In the genomic region with DNA sequence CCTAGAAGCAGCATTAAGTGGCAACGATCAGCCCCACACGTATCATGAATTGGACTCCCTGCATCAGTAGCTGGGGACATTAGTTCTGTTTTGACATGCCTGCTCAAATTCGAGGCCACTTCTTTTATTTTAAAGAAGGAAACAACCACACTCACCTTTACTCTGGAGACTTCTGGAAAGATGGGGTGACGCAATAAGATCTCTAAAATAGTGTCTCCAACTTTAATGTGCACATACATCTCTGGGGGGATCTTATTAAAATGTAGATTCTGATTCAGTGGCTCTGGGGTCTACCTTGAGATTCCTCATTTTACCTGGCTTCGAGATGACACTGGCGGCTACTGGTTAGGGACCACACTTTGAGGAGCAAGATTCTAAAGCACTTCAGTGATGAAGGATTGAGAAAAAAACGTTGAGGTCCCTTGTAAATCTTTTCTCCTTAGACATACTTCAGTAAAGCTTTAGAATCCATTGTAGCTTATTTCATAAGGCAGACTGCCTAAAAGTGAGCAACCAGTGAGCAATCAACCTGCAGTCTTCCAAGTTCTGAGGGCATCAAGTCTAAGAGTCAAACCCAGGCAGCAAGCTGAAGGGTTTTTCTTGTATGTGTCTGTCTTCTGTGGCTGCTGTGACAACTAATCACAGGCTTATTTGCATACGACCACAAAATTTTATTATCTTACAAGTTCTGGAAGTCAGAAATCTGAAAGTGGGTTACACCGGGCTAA, we compare ENCODE assay signal across 25 cellular contexts.
"Had no signal": no experiment of that assay in that cellular context is flagged by ENCODE, and none has a peak within 500 bp of the region (broad histone marks: within the 10 kb centered on the region; RNA-seq: fewer than 3 reads in every experiment).

No MANE protein-coding gene starts in this region.

- ATAC-seq: activated CD4-positive, alpha-beta T cell treated with anti-CD3 and anti-CD28 coated beads for 36 hours; activated T-cell treated with anti-CD3 and anti-CD28 coated beads, Interleukin-2, amount 50 U/mL, for 72 hours; gastroesophageal sphincter; left cardiac atrium had no signal

- H3K36me3 ChIP-seq: brain microvascular endothelial cell, gastroesophageal sphincter, neutrophil, ovary, prostate gland, thoracic aorta, upper lobe of left lung had no signal

- H3K27me3 Mint-ChIP-seq: activated B cell treated with CpG ODN at 0.5 μM for 24 hours; activated naive CD4-positive, alpha-beta T cell treated with anti-CD3 and anti-CD28 coated beads, Interleukin-2, amount 50 U/mL, for 24 hours; memory B cell had no signal

- H3K27me3 ChIP-seq: brain microvascular endothelial cell, neutrophil, ovary, upper lobe of left lung had no signal

- H3K4me3 ChIP-seq: gastroesophageal sphincter, ovary, prostate gland, thoracic aorta, upper lobe of left lung had no signal

- H3K4me3 Mint-ChIP-seq: activated B cell treated with CpG ODN at 0.5 μM for 24 hours; activated CD4-positive, alpha-beta T cell treated with anti-CD3 and anti-CD28 coated beads for 36 hours; activated naive CD4-positive, alpha-beta T cell treated with anti-CD3 and anti-CD28 coated beads, Interleukin-2, amount 50 U/mL, for 24 hours; activated T-cell treated with anti-CD3 and anti-CD28 coated beads, Interleukin-2, amount 50 U/mL, for 72 hours; dendritic cell treated with granulocyte-macrophage colony-stimulating factor and Interleukin-4, amounts not matched to agents 40 ng/mL and 50 ng/mL, for 4 days; memory B cell; nephron; T-helper 1 cell treated with Interleukin-12 subunit alpha and Interleukin-12 subunit beta and Interleukin-4 antibody, amounts not matched to agents 30 μg/mL and 1 μg/mL, for 36 hours had no signal

- H3K9me3 ChIP-seq: gastroesophageal sphincter, neutrophil, ovary, prostate gland, thoracic aorta, upper lobe of left lung had no signal

- H3K27ac Mint-ChIP-seq: activated B cell treated with CpG ODN at 0.5 μM for 24 hours; activated CD4-positive, alpha-beta T cell treated with anti-CD3 and anti-CD28 coated beads for 36 hours; activated naive CD4-positive, alpha-beta T cell treated with anti-CD3 and anti-CD28 coated beads, Interleukin-2, amount 50 U/mL, for 24 hours; activated T-cell treated with anti-CD3 and anti-CD28 coated beads, Interleukin-2, amount 50 U/mL, for 72 hours; dendritic cell treated with granulocyte-macrophage colony-stimulating factor and Interleukin-4, amounts not matched to agents 40 ng/mL and 50 ng/mL, for 4 days; memory B cell; nephron; T-helper 1 cell treated with Interleukin-12 subunit alpha and Interleukin-12 subunit beta and Interleukin-4 antibody, amounts not matched to agents 30 μg/mL and 1 μg/mL, for 36 hours had no signal

- H3K4me1 Mint-ChIP-seq: activated B cell treated with CpG ODN at 0.5 μM for 24 hours; activated CD4-positive, alpha-beta T cell treated with anti-CD3 and anti-CD28 coated beads for 36 hours; activated naive CD4-positive, alpha-beta T cell treated with anti-CD3 and anti-CD28 coated beads, Interleukin-2, amount 50 U/mL, for 24 hours; memory B cell had no signal

- H3K36me3 Mint-ChIP-seq: memory B cell had no signal

- DNase-seq: activated B cell treated with CpG ODN at 0.5 μM for 24 hours; activated CD4-positive, alpha-beta T cell treated with anti-CD3 and anti-CD28 coated beads for 36 hours; activated CD4-positive, alpha-beta T cell treated with anti-CD3 and anti-CD28 coated beads, Interleukin-2, amount 50 U/mL, for 4 hours; activated effector memory CD4-positive, alpha-beta T cell treated with anti-CD3 and anti-CD28 coated beads, Interleukin-2, amount 50 U/mL, for 16 hours; activated T-cell treated with anti-CD3 and anti-CD28 coated beads, Interleukin-2, amount 50 U/mL, for 72 hours; anterior cingulate cortex; brain microvascular endothelial cell; caudate nucleus; effector CD4-positive, alpha-beta T cell; head of caudate nucleus; hypothalamus; left cardiac atrium; ovary; stimulated activated CD4-positive, alpha-beta T cell treated with anti-CD3 and anti-CD28 coated beads, Interleukin-4, amount 100 ng/mL, for 24 hours; stimulated activated naive CD4-positive, alpha-beta T cell treated with Interleukin-2 at 50 U/mL for 16 hours; upper lobe of left lung had no signal

- H3K4me1 ChIP-seq: prostate gland had no signal

- H3K27ac ChIP-seq: brain microvascular endothelial cell, gastroesophageal sphincter, neutrophil, ovary, prostate gland, thoracic aorta, upper lobe of left lung had no signal
